ENCODE assay signal across 13 cellular contexts in the genomic region with DNA sequence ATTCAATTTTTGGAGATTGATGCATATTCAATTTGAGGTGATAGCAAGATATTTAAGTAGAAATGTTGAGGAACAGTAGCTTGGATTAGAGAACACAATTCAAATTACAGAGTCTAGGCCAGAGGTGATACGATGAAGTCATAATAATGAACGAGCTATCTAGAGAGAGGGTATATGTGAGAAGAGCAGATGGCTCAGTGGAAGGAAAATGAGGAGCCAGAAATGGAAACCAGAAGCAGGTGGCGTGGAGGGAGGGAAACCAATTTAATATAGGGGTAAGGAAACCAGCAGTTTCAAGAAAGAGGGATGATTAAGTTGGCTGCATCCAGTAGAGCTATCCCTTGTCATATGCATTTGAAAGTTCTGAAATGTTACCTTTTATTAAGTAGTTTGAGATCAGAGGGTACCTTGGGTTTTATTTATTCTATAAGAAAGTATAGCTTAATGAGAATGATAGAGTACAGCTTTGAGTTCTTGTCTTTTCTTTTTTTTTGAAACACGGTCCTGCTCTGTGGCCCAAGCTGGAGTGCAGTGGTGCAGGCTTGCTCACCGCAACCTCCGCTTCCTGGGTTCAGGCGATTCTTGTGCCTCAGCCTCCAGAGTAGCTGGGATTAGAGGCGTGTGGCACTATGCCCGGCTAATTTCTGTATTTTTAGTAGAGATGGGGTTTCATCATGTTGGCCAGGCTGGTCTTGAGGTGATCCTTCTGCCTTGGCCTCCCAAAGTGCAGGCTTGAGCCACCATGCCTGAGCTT. TPM values are rescaled to one million over a fixed set of nuclear protein-coding genes. Genes with fewer than 3 reads are reported as not detected.
DNase-seq lines count a peak whose midpoint lies in the region; ATAC-seq and FAIRE-seq lines count a peak whose summit lies in the region.
"Had no signal": no experiment of that assay in that cellular context is flagged by ENCODE, and none has a peak within 500 bp of the region (broad histone marks: within the 10 kb centered on the region; RNA-seq: fewer than 3 reads in every experiment).

No MANE protein-coding gene starts in this region.

- no peaks in the 10 kb centered on the region for H3K27me3 ChIP-seq in CD4-positive, CD25-positive, alpha-beta regulatory T cell (ENCODE audit: control insufficient read depth, insufficient read depth, low read length)
- H3K27me3 ChIP-seq in small intestine (ENCODE audit: control insufficient read depth in 2 of 2, insufficient read depth in 2 of 2, low read length in 2 of 2): no peaks in the 10 kb centered on the region

- peaks cover 0 to 3% (median under 1%) of the 10 kb centered on the region in 7 donors for H3K9me3 Mint-ChIP-seq in CD4-positive, CD25-positive, alpha-beta regulatory T cell
- peaks cover 3% of the 10 kb centered on the region for H3K9me3 Mint-ChIP-seq in activated naive CD8-positive, alpha-beta T cell treated with anti-CD3 and anti-CD28 coated beads, Interleukin-2, amount 50 U/mL, for 24 hours

- peak overlapping the region; percentile 62 to 90 (median 78) for H3K27ac Mint-ChIP-seq in CD4-positive, CD25-positive, alpha-beta regulatory T cell
- H3K27ac Mint-ChIP-seq in activated naive CD8-positive, alpha-beta T cell treated with anti-CD3 and anti-CD28 coated beads, Interleukin-2, amount 50 U/mL, for 24 hours: peak overlapping the region; percentile 5

- no peaks in the 10 kb centered on the region for H3K36me3 ChIP-seq in CD4-positive, CD25-positive, alpha-beta regulatory T cell (ENCODE audit: control insufficient read depth, insufficient read depth, low read length)
- no peaks in the 10 kb centered on the region for H3K36me3 ChIP-seq in small intestine (ENCODE audit: control insufficient read depth in 2 of 2, insufficient read depth in 2 of 2, low read length in 2 of 2)

- H3K9me3 ChIP-seq in CD4-positive, CD25-positive, alpha-beta regulatory T cell (ENCODE audit: control insufficient read depth in 2 of 2, low read length in 2 of 2): peaks cover 0 to 2% of the 10 kb centered on the region in 2 experiments
- no peaks in the 10 kb centered on the region for H3K9me3 ChIP-seq in small intestine (ENCODE audit: control insufficient read depth, low read depth)

- H3K27me3 Mint-ChIP-seq in CD4-positive, CD25-positive, alpha-beta regulatory T cell: no peaks in the 10 kb centered on the region
- H3K27me3 Mint-ChIP-seq in activated naive CD8-positive, alpha-beta T cell treated with anti-CD3 and anti-CD28 coated beads, Interleukin-2, amount 50 U/mL, for 24 hours: no peaks in the 10 kb centered on the region

- FAIRE-seq in small intestine (lab: Jason Lieb, UNC): no peak

- peaks cover 50 to 92% (median 75%) of the 10 kb centered on the region in 4 donors for H3K4me1 Mint-ChIP-seq in CD4-positive, CD25-positive, alpha-beta regulatory T cell
- peaks cover 71% of the 10 kb centered on the region for H3K4me1 Mint-ChIP-seq in activated naive CD8-positive, alpha-beta T cell treated with anti-CD3 and anti-CD28 coated beads, Interleukin-2, amount 50 U/mL, for 24 hours

- 81 to 93% (median 92%) methylated on average over 9 of the region's 9 CpGs for WGBS in small intestine, 3 donors

- peak overlapping the region in 3 of 4 donors; percentile 18 to 28 (median 28) for H3K4me3 Mint-ChIP-seq in CD4-positive, CD25-positive, alpha-beta regulatory T cell
- no peak overlapping the region for H3K4me3 Mint-ChIP-seq in activated naive CD8-positive, alpha-beta T cell treated with anti-CD3 and anti-CD28 coated beads, Interleukin-2, amount 50 U/mL, for 24 hours

- H3K36me3 Mint-ChIP-seq in CD4-positive, CD25-positive, alpha-beta regulatory T cell: peaks cover 7% of the 10 kb centered on the region
- peaks cover 11% of the 10 kb centered on the region for H3K36me3 Mint-ChIP-seq in activated naive CD8-positive, alpha-beta T cell treated with anti-CD3 and anti-CD28 coated beads, Interleukin-2, amount 50 U/mL, for 24 hours (ENCODE audit: low read depth)

- no peak for DNase-seq in CD4-positive, CD25-positive, alpha-beta regulatory T cell
- DNase-seq in NCI-H2171 treated with DMSO at 0.1 percent for 48 hours (lab: John Stamatoyannopoulos, UW) (peak; percentile 95), anterior cingulate cortex (lab: John Stamatoyannopoulos, UW) (no peak), small intestine (no peak)
- no peak for DNase-seq in activated naive CD8-positive, alpha-beta T cell treated with anti-CD3 and anti-CD28 coated beads, Interleukin-2, amount 50 U/mL, for 24 hours
- no peak for DNase-seq in activated CD4-positive, CD25-positive, alpha-beta regulatory T cell (lab: John Stamatoyannopoulos, UW)
- DNase-seq: activated effector memory CD4-positive, alpha-beta T cell treated with Interleukin-2 at 50 U/mL for 16 hours; cerebellar nuclear complex; SIG-M5 had no signal

- H3K4me1 ChIP-seq in CD4-positive, CD25-positive, alpha-beta regulatory T cell (ENCODE audit: control insufficient read depth, insufficient read depth, low read length, poor library complexity, severe bottlenecking): peaks cover 51% of the 10 kb centered on the region
- H3K4me1 ChIP-seq in small intestine (ENCODE audit: control insufficient read depth in 2 of 2, insufficient read depth in 1 of 2, low read depth in 1 of 2, low read length in 1 of 2): peaks cover 0 to 4% of the 10 kb centered on the region in 2 donors

- ATAC-seq in CD4-positive, CD25-positive, alpha-beta regulatory T cell (ENCODE audit: low read depth in 2 of 2): no peak
- peak; percentile 40 for ATAC-seq in GM19463 (IDR thresholded peaks at IDR 0.05; ENCODE audit: unreplicated experiment)
- ATAC-seq in activated naive CD8-positive, alpha-beta T cell treated with anti-CD3 and anti-CD28 coated beads, Interleukin-2, amount 50 U/mL, for 24 hours: no peak
- ATAC-seq in HG02970 (IDR thresholded peaks at IDR 0.05; ENCODE audit: low FRiP score, unreplicated experiment): no peak

- no peak overlapping the region for H3K4me3 ChIP-seq in CD4-positive, CD25-positive, alpha-beta regulatory T cell (ENCODE audit: low read depth, low read length)
- no peak overlapping the region for H3K4me3 ChIP-seq in small intestine (ENCODE audit: low read depth in 1 of 2, low read length in 2 of 2)

- H3K27ac ChIP-seq in CD4-positive, CD25-positive, alpha-beta regulatory T cell (ENCODE audit: insufficient read depth, low read length, poor library complexity, severe bottlenecking): peak overlapping the region; percentile 67
- no peak overlapping the region for H3K27ac ChIP-seq in small intestine (ENCODE audit: low read depth in 1 of 2, low read length in 1 of 2)
- H3K27ac ChIP-seq: parathyroid adenoma, VCaP had no signal

RNA-seq across cellular contexts. Expression of gene NCK1, which starts 22.1 kb away (rescaled TPM):
- 64.9 TPM for total RNA-seq in CD4-positive, CD25-positive, alpha-beta regulatory T cell
- polyA plus RNA-seq in CD4-positive, CD25-positive, alpha-beta regulatory T cell: 10 to 100 TPM; 48.7 to 63.5 (median 53.8) TPM
- polyA plus RNA-seq in small intestine: 10 to 100 TPM in 2 of 3 donors, 1 to 10 TPM in 1; 8.9 to 17.7 (median 12.7) TPM
